Comparison of ENCODE assay signal across 8 cellular contexts in the genomic region with DNA sequence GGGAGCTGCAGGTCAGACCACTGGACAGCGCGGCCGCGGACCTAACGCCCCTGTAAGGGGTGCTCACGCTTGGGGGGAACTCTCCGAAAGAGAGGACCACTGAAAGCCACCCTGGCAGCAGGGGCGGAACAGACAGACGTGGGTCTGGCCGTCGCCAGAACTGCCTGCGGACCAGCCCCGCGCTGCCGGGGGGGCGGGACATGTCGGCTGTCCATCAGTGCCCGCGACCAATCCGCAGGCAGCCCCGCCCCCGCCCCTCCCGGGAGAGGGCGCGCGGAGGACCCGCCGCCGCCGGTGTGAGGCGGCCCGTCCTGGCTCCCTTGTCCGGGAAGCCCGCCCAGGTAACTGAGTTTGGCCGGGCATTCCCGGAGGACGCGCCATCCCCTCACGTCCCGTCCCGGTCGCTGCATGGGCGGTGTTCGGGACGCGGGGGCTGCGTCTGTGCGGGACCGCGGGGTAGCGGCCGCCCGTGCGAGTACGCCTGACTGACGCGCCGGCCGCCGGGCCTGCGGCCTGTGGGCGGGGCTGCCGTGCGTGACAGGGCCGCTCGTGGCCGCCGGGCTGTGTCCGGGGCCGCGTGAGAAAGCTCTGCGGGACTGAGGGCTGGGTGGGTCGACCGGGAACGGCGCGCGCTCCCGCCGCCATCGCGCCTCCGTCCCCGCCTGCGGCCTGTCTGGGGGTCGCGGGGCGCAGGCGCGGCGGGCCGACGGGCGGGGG. TPM values are rescaled to one million over a fixed set of nuclear protein-coding genes. Genes with fewer than 3 reads are reported as not detected.
DNase-seq lines count a peak whose midpoint lies in the region; TF ChIP-seq lines count a peak whose summit lies in the region.

No MANE protein-coding gene starts in this region.

- H3K27ac Mint-ChIP-seq in activated naive CD8-positive, alpha-beta T cell: peak overlapping the region; percentile 95
- H3K27ac Mint-ChIP-seq in glutamatergic neuron (ENCODE audit: unreplicated experiment) (peak overlapping the region; percentile 91), osteocyte (ENCODE audit: unreplicated experiment) (peak overlapping the region; percentile 84)

- H3K9me3 Mint-ChIP-seq in activated naive CD8-positive, alpha-beta T cell (ENCODE audit: low read depth): no peaks in the 10 kb centered on the region
- H3K9me3 Mint-ChIP-seq in glutamatergic neuron (ENCODE audit: unreplicated experiment) (peaks cover 17% of the 10 kb centered on the region), osteocyte (ENCODE audit: unreplicated experiment) (no peaks in the 10 kb centered on the region)

- intact Hi-C loops in testis (cut with DNase I; ENCODE audit: low total_unique reads): no loop called here

- H3K4me3 ChIP-seq in testis: peak overlapping the region; percentile 69 to 98

- peaks cover 4% of the 10 kb centered on the region for H3K36me3 Mint-ChIP-seq in activated naive CD8-positive, alpha-beta T cell
- H3K36me3 Mint-ChIP-seq in glutamatergic neuron (ENCODE audit: unreplicated experiment): no peaks in the 10 kb centered on the region
- H3K36me3 Mint-ChIP-seq in osteocyte (ENCODE audit: unreplicated experiment): no peaks in the 10 kb centered on the region

- peaks cover 51% of the 10 kb centered on the region for H3K4me1 Mint-ChIP-seq in activated naive CD8-positive, alpha-beta T cell (ENCODE audit: low read depth)
- H3K4me1 Mint-ChIP-seq in glutamatergic neuron (ENCODE audit: low read depth, unreplicated experiment) (peaks cover 42% of the 10 kb centered on the region), osteocyte (ENCODE audit: unreplicated experiment) (peaks cover 48% of the 10 kb centered on the region)

- peaks cover 21% of the 10 kb centered on the region for H3K4me1 ChIP-seq in testis

- peak overlapping the region; percentile 86 to 97 for H3K27ac ChIP-seq in testis

- no peaks in the 10 kb centered on the region for H3K27me3 ChIP-seq in testis

- peak overlapping the region; percentile 88 for H3K4me3 Mint-ChIP-seq in activated naive CD8-positive, alpha-beta T cell
- H3K4me3 Mint-ChIP-seq in glutamatergic neuron (ENCODE audit: unreplicated experiment) (peak overlapping the region; percentile 84), osteocyte (ENCODE audit: unreplicated experiment) (peak overlapping the region; percentile 80)

- no peak for TF ChIP-seq CTCF in glutamatergic neuron (IDR thresholded peaks at IDR 0.05; ENCODE audit: partially characterized antibody, unreplicated experiment)
- TF ChIP-seq CTCF in osteocyte (IDR thresholded peaks at IDR 0.05): no peak
- TF ChIP-seq CTCF in testis (IDR thresholded peaks at IDR 0.05): no peak

- H3K27me3 Mint-ChIP-seq in activated naive CD8-positive, alpha-beta T cell: no peaks in the 10 kb centered on the region
- H3K27me3 Mint-ChIP-seq in glutamatergic neuron (ENCODE audit: unreplicated experiment) (peaks cover 17% of the 10 kb centered on the region), osteocyte (ENCODE audit: unreplicated experiment) (no peaks in the 10 kb centered on the region)

- DNase-seq in ELR (ENCODE audit: low read depth) (peak; percentile 88), GOT3 (lab: John Stamatoyannopoulos, UW) (peak; percentile 88), LoVo (ENCODE audit: low spot score) (peak; percentile 80), SK-N-DZ (ENCODE audit: low spot score) (peak; percentile 90), glutamatergic neuron (peak; percentile 94), osteocyte (ENCODE audit: extremely low spot score, unreplicated experiment) (peak; percentile 96), testis (peak; percentile 94)

- no peaks in the 10 kb centered on the region for H3K9me3 ChIP-seq in testis

- 0% methylated on average over 6 to 89 of the region's 94 CpGs for WGBS in testis, 2 donors

- peak; percentile 66 for TF ChIP-seq POLR2A in testis (IDR thresholded peaks at IDR 0.05)

- no peaks in the 10 kb centered on the region for H3K36me3 ChIP-seq in testis (ENCODE audit: low read depth, missing control alignments)

RNA-seq across cellular contexts. Expression of gene PLCG1, which starts 0.5 kb away (rescaled TPM):
- polyA plus RNA-seq in SK-N-DZ (2014; cell fraction: cytosol; rRNA removed): 137 and 176 TPM in 2 replicates
- polyA plus RNA-seq in SK-N-DZ (2014; cell fraction: nucleus; rRNA removed): 1,191 and 1,360 TPM in 2 replicates
- total RNA-seq in glutamatergic neuron (ENCODE audit: unreplicated experiment) (458 TPM), osteocyte (173 and 179 TPM in 2 replicates), testis (100 to 1,000 TPM; 184 to 186 TPM)
- 118 TPM for polyA plus RNA-seq in testis (ENCODE audit: insufficient read depth, low read depth, low replicate concordance)

Comparison
In these comparisons a context has a peak if more than half of its experiments do, and no peak if none do; other contexts are left out.
1. Peak in every context shown above with its lines: DNase-seq, H3K4me3 ChIP-seq and H3K27ac ChIP-seq.